ENCODE assay signal across 1 cellular context in the genomic region with DNA sequence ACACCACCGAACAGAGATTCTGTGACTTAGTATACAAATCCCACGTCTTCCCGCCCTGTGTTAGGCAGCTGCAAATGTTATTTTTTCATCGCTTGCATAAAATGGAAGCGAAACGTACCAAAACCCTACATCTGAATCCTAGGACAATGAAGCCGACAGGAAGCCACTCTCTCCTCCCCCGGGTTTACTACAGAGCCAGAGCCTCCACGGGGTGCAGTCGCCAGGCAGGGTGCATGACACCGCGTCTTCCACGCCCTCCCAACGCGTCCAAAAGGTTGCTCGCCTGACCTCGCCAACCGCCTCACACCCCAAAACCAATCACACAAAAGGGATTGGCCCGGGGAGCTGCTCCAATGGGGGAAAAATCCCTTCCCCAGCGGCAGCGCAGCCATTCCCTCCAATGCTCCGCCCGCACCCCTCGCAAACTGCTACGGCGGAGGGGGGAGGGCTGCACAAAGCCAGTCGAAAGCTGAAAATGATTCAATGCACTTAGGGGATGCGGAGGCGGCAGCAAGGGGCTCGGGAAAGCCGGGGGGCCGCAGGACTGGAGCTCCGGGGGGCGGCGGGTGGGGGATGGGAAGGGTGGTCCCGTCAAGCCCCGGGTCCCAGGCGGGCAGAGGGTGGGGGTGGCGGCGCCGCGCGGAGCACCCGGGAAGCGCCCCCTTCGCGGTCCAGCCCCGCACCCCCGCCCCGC.
TF ChIP-seq lines count a peak whose summit lies in the region.

No MANE protein-coding gene starts in this region.

TF ChIP-seq in HepG2, 621 proteins besides CTCF, POLR2A, EP300 and RAD21 (continued from another document and continues in another):
- TF ChIP-seq, protein P1, sequence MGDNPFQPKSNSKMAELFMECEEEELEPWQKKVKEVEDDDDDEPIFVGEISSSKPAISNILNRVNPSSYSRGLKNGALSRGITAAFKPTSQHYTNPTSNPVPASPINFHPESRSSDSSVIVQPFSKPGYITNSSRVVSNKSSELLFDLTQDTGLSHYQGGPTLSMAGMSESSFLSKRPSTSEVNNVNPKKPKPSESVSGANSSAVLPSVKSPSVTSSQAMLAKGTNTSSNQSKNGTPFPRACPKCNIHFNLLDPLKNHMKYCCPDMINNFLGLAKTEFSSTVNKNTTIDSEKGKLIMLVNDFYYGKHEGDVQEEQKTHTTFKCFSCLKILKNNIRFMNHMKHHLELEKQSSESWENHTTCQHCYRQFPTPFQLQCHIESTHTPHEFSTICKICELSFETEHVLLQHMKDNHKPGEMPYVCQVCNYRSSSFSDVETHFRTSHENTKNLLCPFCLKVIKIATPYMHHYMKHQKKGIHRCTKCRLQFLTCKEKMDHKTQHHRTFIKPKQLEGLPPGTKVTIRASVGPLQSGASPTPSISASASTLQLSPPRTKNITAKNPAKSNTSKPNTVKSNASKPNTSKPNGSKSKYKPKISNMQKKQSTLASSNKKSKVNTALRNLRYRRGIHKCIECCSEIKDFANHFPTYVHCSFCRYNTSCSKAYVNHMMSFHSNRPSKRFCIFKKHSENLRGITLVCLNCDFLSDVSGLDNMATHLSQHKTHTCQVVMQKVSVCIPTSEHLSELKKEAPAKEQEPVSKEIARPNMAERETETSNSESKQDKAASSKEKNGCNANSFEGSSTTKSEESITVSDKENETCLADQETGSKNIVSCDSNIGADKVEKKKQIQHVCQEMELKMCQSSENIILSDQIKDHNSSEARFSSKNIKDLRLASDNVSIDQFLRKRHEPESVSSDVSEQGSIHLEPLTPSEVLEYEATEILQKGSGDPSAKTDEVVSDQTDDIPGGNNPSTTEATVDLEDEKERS (CRISPR knock-in tag; IDR thresholded peaks at IDR 0.05) = 0 out of 2 replicates have a peak, but pooled peaks have one; percentile 14
- TF ChIP-seq MTA1 (CRISPR knock-in tag; IDR thresholded peaks at IDR 0.05; ENCODE audit: borderline replicate concordance) (no peak), SMC3 (IDR thresholded peaks at IDR 0.05; ENCODE audit: low read length) (no peak), ZNF547 (CRISPR knock-in tag; IDR thresholded peaks at IDR 0.05) (no peak), FOXP1 (IDR thresholded peaks at IDR 0.05) (no peak), FOXP1 (CRISPR knock-in tag; IDR thresholded peaks at IDR 0.05) (peak; percentile 20; the same call in 1 of the 2 replicates), RORA (CRISPR knock-in tag; IDR thresholded peaks at IDR 0.05) (no peak), SP1 (IDR thresholded peaks at IDR 0.05) (no peak), SP1 (CRISPR knock-in tag; IDR thresholded peaks at IDR 0.05) (no peak), ZFP36L1 (CRISPR knock-in tag; IDR thresholded peaks at IDR 0.05) (no peak), SIN3A (IDR thresholded peaks at IDR 0.05; ENCODE audit: borderline replicate concordance, low read depth, low read length) (no peak; the same call in 1 of the 2 replicates), HOXA5 (CRISPR knock-in tag; IDR thresholded peaks at IDR 0.05) (0 out of 2 replicates have a peak, but pooled peaks have one; percentile 31), SALL2 (CRISPR knock-in tag; IDR thresholded peaks at IDR 0.05) (no peak), SAP130 (CRISPR knock-in tag; IDR thresholded peaks at IDR 0.05; ENCODE audit: low read depth) (peak; percentile 61), ZNF564 (CRISPR knock-in tag; IDR thresholded peaks at IDR 0.05) (0 out of 2 replicates have a peak, but pooled peaks have one; percentile 41), ETV5 (CRISPR knock-in tag; IDR thresholded peaks at IDR 0.05; ENCODE audit: borderline replicate concordance) (peak; percentile 20; the same call in 1 of the 2 replicates), ZNF546 (CRISPR knock-in tag; conservative IDR thresholded peaks at IDR 0.05) (no peak), ZNF432 (CRISPR knock-in tag; IDR thresholded peaks at IDR 0.05; ENCODE audit: borderline replicate concordance) (no peak), BCL6 (CRISPR knock-in tag; IDR thresholded peaks at IDR 0.05) (no peak), PHF8 (CRISPR knock-in tag; IDR thresholded peaks at IDR 0.05) (peak; percentile 42), CHD4 (IDR thresholded peaks at IDR 0.05; ENCODE audit: borderline replicate concordance, low read length) (0 out of 2 replicates have a peak, but pooled peaks have one; percentile 9), ZFP36L2 (CRISPR knock-in tag; IDR thresholded peaks at IDR 0.05) (no peak)
- TF ChIP-seq, protein P2, sequence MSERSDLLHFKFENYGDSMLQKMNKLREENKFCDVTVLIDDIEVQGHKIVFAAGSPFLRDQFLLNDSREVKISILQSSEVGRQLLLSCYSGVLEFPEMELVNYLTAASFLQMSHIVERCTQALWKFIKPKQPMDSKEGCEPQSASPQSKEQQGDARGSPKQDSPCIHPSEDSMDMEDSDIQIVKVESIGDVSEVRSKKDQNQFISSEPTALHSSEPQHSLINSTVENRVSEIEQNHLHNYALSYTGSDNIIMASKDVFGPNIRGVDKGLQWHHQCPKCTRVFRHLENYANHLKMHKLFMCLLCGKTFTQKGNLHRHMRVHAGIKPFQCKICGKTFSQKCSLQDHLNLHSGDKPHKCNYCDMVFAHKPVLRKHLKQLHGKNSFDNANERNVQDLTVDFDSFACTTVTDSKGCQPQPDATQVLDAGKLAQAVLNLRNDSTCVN (CRISPR knock-in tag; IDR thresholded peaks at IDR 0.05; ENCODE audit: borderline replicate concordance) = no peak
- TF ChIP-seq, protein P3, sequence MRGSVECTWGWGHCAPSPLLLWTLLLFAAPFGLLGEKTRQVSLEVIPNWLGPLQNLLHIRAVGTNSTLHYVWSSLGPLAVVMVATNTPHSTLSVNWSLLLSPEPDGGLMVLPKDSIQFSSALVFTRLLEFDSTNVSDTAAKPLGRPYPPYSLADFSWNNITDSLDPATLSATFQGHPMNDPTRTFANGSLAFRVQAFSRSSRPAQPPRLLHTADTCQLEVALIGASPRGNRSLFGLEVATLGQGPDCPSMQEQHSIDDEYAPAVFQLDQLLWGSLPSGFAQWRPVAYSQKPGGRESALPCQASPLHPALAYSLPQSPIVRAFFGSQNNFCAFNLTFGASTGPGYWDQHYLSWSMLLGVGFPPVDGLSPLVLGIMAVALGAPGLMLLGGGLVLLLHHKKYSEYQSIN (CRISPR knock-in tag; IDR thresholded peaks at IDR 0.05; ENCODE audit: borderline replicate concordance) = no peak
- TF ChIP-seq, protein P4, sequence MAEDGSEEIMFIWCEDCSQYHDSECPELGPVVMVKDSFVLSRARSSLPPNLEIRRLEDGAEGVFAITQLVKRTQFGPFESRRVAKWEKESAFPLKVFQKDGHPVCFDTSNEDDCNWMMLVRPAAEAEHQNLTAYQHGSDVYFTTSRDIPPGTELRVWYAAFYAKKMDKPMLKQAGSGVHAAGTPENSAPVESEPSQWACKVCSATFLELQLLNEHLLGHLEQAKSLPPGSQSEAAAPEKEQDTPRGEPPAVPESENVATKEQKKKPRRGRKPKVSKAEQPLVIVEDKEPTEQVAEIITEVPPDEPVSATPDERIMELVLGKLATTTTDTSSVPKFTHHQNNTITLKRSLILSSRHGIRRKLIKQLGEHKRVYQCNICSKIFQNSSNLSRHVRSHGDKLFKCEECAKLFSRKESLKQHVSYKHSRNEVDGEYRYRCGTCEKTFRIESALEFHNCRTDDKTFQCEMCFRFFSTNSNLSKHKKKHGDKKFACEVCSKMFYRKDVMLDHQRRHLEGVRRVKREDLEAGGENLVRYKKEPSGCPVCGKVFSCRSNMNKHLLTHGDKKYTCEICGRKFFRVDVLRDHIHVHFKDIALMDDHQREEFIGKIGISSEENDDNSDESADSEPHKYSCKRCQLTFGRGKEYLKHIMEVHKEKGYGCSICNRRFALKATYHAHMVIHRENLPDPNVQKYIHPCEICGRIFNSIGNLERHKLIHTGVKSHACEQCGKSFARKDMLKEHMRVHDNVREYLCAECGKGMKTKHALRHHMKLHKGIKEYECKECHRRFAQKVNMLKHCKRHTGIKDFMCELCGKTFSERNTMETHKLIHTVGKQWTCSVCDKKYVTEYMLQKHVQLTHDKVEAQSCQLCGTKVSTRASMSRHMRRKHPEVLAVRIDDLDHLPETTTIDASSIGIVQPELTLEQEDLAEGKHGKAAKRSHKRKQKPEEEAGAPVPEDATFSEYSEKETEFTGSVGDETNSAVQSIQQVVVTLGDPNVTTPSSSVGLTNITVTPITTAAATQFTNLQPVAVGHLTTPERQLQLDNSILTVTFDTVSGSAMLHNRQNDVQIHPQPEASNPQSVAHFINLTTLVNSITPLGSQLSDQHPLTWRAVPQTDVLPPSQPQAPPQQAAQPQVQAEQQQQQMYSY (CRISPR knock-in tag; IDR thresholded peaks at IDR 0.05) = no peak
- TF ChIP-seq, protein P5, sequence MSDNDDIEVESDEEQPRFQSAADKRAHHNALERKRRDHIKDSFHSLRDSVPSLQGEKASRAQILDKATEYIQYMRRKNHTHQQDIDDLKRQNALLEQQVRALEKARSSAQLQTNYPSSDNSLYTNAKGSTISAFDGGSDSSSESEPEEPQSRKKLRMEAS (IDR thresholded peaks at IDR 0.05) = peak; percentile 7; the same call in 1 of the 2 replicates
- TF ChIP-seq, protein P6, sequence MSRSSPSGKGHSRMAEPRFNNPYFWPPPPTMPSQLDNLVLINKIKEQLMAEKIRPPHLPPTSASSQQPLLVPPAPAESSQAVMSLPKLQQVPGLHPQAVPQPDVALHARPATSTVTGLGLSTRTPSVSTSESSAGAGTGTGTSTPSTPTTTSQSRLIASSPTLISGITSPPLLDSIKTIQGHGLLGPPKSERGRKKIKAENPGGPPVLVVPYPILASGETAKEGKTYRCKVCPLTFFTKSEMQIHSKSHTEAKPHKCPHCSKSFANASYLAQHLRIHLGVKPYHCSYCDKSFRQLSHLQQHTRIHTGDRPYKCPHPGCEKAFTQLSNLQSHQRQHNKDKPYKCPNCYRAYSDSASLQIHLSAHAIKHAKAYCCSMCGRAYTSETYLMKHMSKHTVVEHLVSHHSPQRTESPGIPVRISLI (CRISPR knock-in tag; IDR thresholded peaks at IDR 0.05; ENCODE audit: borderline replicate concordance) = no peak
- TF ChIP-seq, protein P7, sequence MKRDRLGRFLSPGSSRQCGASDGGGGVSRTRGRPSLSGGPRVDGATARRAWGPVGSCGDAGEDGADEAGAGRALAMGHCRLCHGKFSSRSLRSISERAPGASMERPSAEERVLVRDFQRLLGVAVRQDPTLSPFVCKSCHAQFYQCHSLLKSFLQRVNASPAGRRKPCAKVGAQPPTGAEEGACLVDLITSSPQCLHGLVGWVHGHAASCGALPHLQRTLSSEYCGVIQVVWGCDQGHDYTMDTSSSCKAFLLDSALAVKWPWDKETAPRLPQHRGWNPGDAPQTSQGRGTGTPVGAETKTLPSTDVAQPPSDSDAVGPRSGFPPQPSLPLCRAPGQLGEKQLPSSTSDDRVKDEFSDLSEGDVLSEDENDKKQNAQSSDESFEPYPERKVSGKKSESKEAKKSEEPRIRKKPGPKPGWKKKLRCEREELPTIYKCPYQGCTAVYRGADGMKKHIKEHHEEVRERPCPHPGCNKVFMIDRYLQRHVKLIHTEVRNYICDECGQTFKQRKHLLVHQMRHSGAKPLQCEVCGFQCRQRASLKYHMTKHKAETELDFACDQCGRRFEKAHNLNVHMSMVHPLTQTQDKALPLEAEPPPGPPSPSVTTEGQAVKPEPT (CRISPR knock-in tag; IDR thresholded peaks at IDR 0.05; ENCODE audit: low read depth) = no peak
- TF ChIP-seq, protein P8, sequence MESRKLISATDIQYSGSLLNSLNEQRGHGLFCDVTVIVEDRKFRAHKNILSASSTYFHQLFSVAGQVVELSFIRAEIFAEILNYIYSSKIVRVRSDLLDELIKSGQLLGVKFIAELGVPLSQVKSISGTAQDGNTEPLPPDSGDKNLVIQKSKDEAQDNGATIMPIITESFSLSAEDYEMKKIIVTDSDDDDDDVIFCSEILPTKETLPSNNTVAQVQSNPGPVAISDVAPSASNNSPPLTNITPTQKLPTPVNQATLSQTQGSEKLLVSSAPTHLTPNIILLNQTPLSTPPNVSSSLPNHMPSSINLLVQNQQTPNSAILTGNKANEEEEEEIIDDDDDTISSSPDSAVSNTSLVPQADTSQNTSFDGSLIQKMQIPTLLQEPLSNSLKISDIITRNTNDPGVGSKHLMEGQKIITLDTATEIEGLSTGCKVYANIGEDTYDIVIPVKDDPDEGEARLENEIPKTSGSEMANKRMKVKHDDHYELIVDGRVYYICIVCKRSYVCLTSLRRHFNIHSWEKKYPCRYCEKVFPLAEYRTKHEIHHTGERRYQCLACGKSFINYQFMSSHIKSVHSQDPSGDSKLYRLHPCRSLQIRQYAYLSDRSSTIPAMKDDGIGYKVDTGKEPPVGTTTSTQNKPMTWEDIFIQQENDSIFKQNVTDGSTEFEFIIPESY (CRISPR knock-in tag; IDR thresholded peaks at IDR 0.05) = no peak
- TF ChIP-seq, protein P9, sequence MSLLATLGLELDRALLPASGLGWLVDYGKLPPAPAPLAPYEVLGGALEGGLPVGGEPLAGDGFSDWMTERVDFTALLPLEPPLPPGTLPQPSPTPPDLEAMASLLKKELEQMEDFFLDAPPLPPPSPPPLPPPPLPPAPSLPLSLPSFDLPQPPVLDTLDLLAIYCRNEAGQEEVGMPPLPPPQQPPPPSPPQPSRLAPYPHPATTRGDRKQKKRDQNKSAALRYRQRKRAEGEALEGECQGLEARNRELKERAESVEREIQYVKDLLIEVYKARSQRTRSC (CRISPR knock-in tag; IDR thresholded peaks at IDR 0.05; ENCODE audit: low read depth) = no peak
- TF ChIP-seq, protein P10, sequence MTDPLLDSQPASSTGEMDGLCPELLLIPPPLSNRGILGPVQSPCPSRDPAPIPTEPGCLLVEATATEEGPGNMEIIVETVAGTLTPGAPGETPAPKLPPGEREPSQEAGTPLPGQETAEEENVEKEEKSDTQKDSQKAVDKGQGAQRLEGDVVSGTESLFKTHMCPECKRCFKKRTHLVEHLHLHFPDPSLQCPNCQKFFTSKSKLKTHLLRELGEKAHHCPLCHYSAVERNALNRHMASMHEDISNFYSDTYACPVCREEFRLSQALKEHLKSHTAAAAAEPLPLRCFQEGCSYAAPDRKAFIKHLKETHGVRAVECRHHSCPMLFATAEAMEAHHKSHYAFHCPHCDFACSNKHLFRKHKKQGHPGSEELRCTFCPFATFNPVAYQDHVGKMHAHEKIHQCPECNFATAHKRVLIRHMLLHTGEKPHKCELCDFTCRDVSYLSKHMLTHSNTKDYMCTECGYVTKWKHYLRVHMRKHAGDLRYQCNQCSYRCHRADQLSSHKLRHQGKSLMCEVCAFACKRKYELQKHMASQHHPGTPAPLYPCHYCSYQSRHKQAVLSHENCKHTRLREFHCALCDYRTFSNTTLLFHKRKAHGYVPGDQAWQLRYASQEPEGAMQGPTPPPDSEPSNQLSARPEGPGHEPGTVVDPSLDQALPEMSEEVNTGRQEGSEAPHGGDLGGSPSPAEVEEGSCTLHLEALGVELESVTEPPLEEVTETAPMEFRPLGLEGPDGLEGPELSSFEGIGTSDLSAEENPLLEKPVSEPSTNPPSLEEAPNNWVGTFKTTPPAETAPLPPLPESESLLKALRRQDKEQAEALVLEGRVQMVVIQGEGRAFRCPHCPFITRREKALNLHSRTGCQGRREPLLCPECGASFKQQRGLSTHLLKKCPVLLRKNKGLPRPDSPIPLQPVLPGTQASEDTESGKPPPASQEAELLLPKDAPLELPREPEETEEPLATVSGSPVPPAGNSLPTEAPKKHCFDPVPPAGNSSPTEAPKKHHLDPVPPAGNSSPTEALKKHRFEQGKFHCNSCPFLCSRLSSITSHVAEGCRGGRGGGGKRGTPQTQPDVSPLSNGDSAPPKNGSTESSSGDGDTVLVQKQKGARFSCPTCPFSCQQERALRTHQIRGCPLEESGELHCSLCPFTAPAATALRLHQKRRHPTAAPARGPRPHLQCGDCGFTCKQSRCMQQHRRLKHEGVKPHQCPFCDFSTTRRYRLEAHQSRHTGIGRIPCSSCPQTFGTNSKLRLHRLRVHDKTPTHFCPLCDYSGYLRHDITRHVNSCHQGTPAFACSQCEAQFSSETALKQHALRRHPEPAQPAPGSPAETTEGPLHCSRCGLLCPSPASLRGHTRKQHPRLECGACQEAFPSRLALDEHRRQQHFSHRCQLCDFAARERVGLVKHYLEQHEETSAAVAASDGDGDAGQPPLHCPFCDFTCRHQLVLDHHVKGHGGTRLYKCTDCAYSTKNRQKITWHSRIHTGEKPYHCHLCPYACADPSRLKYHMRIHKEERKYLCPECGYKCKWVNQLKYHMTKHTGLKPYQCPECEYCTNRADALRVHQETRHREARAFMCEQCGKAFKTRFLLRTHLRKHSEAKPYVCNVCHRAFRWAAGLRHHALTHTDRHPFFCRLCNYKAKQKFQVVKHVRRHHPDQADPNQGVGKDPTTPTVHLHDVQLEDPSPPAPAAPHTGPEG (CRISPR knock-in tag; IDR thresholded peaks at IDR 0.05) = no peak
